Comparison of ENCODE assay signal across 1 cellular context in genomic region chr6:69863766-69864165, GRCh38.
TF ChIP-seq lines count a peak whose summit lies in the region.

No MANE protein-coding gene starts in this region.

TF ChIP-seq in GM12878, 131 proteins besides CTCF, POLR2A, EP300 and RAD21 (continued from another document):
- TF ChIP-seq MYC (IDR thresholded peaks at IDR 0.05; ENCODE audit: insufficient read depth, insufficient read length, insufficient replicate concordance, low read length, severe bottlenecking), result no peak
- no peak for TF ChIP-seq ATF2 (IDR thresholded peaks at IDR 0.05; ENCODE audit: low read length)
- TF ChIP-seq RFX5 (IDR thresholded peaks at IDR 0.05; ENCODE audit: low read depth, low read length), result no peak
- TF ChIP-seq PML (IDR thresholded peaks at IDR 0.05; ENCODE audit: low read length), result no peak
- TF ChIP-seq STAT1 (conservative IDR thresholded peaks at IDR 0.05), result no peak
- no peak for TF ChIP-seq SMAD5 (IDR thresholded peaks at IDR 0.05; ENCODE audit: low read depth)
- no peak for TF ChIP-seq SIX5 (IDR thresholded peaks at IDR 0.05; ENCODE audit: low read depth, low read length, severe bottlenecking)
- TF ChIP-seq CHD1 (IDR thresholded peaks at IDR 0.05; ENCODE audit: low read depth, low read length), result no peak
- no peak for TF ChIP-seq IRF5 (IDR thresholded peaks at IDR 0.05; ENCODE audit: borderline replicate concordance)
